ENCODE assay signal across 8 cellular contexts in the genomic region with DNA sequence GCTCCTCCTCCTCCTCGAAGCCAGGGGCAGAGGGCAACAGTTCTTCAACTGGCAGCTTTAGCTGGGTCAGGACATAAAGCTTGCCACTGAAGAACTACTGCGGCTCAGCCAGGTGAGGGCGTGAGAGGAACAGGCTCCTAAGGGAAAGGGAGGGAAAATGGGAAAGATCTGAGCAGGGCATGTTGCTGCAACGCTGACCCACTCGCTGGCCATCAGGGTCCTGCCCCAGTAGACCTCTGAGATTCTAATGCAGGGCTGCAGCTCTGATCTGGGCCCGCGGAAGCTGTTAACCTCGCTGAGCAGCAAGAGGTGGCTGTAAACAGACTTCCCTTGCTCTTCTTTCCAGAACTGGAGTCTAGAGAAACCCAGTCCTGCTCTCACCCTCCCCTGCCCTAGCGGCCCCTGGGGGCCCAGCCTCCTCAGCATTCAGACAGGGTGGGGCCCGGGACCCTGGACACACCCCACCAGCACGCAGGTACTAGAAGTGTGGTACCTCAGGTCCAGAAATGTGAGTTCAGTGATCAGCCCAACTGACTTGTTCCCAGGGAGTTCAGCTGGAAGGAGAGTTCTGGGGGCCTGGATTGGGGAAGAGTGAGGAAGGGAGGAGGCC. TPM values are rescaled to one million over a fixed set of nuclear protein-coding genes. Genes with fewer than 3 reads are reported as not detected.
DNase-seq lines count a peak whose midpoint lies in the region; ATAC-seq and TF ChIP-seq lines count a peak whose summit lies in the region.

No MANE protein-coding gene starts in this region.

- no peak overlapping the region for H3K4me2 ChIP-seq in OCI-LY7 (ENCODE audit: low read length)

- TF ChIP-seq CTCF in heart left ventricle (IDR thresholded peaks at IDR 0.05) (peak in 5 of 12 donors; percentile 13 to 40 (median 37)), OCI-LY7 (conservative IDR thresholded peaks at IDR 0.05; ENCODE audit: low read length) (peak; percentile 65), natural killer cell (IDR thresholded peaks at IDR 0.05) (no peak)

- POLR2A ChIA-PET in OCI-LY7 (lab: Charles Lee): interaction anchor here (1.0 kb wide), 1 partner anchor 289 kb away, joined by 3 read pairs; no protein-coding TSS in a partner anchor

- H3K27me3 Mint-ChIP-seq in natural killer cell (ENCODE audit: low read depth in 2 of 2): peaks cover 0 to 8% of the 10 kb centered on the region in 2 donors

- DNase-seq in heart left ventricle (peak in 1 of 5 donors; percentile 36), cardiac septum (ENCODE audit: low spot score) (no peak), OCI-LY7 (ENCODE audit: low spot score) (no peak), natural killer cell (no peak), foreskin melanocyte (no peak)
- no peak for DNase-seq in stimulated activated CD4-positive, alpha-beta T cell treated with anti-CD3 and anti-CD28 coated beads, Interleukin-2, amount 100 ng/mL, for 48 hours

- 9 to 17% (median 13%) methylated on average over 8 to 11 of the region's 11 CpGs for WGBS in heart left ventricle, 4 donors

- H3K9me3 ChIP-seq in heart left ventricle (no peaks in the 10 kb centered on the region), OCI-LY7 (ENCODE audit: low read length) (no peaks in the 10 kb centered on the region), duodenal mucosa (ENCODE audit: control insufficient read depth in 1 of 2, low read length in 2 of 2) (no peaks in the 10 kb centered on the region)

- peaks cover 8% of the 10 kb centered on the region for H3K36me3 Mint-ChIP-seq in natural killer cell

- H3K4me1 ChIP-seq in heart left ventricle (peaks cover 9 to 75% (median 57%) of the 10 kb centered on the region in 12 donors), OCI-LY7 (ENCODE audit: insufficient read depth, low read length, poor library complexity, severe bottlenecking) (peaks cover 20% of the 10 kb centered on the region), duodenal mucosa (ENCODE audit: control insufficient read depth in 1 of 2, insufficient read depth in 2 of 2, low read length in 2 of 2) (peaks cover 44 to 53% of the 10 kb centered on the region in 2 donors)

- H3K79me2 ChIP-seq in OCI-LY7 (ENCODE audit: insufficient read depth, low read depth, low read length): no peaks in the 10 kb centered on the region

- peaks cover 31 to 58% of the 10 kb centered on the region in 2 donors for H3K4me1 Mint-ChIP-seq in natural killer cell

- no peak overlapping the region for H2AFZ ChIP-seq in OCI-LY7 (ENCODE audit: low read length)

- H3K27ac ChIP-seq in heart left ventricle (peak overlapping the region; percentile 80 to 100 (median 100)), OCI-LY7 (ENCODE audit: low read depth, low read length, poor library complexity, severe bottlenecking) (no peak overlapping the region), duodenal mucosa (ENCODE audit: low read depth, low read length) (peak overlapping the region; percentile 99)

- TF ChIP-seq POLR2A in heart left ventricle (IDR thresholded peaks at IDR 0.05): no peak

- peak overlapping the region; percentile 12 to 100 (median 91) for H3K4me3 ChIP-seq in heart left ventricle
- no peak overlapping the region for H3K4me3 ChIP-seq in OCI-LY7 (ENCODE audit: low read depth, low read length, poor library complexity, severe bottlenecking)
- H3K4me3 ChIP-seq in duodenal mucosa (ENCODE audit: low read depth in 1 of 2, low read length in 2 of 2): peak overlapping the region; percentile 80 to 86

- no peaks in the 10 kb centered on the region for H3K9me3 Mint-ChIP-seq in natural killer cell

- intact Hi-C loops in heart left ventricle (cut with DNase I) (loop anchor here in 8 of 10 donors (1.0 to 10.0 kb wide), 10 partner anchors 29 to 681 kb away; a partner anchor contains a TSS), cardiac septum (cut with DNase I) (loop anchor here (2.0 to 10.0 kb wide), 2 partner anchors 65 to 311 kb away; a partner anchor contains a TSS), OCI-LY7 (cut with micrococcal nuclease; ENCODE audit: unreplicated experiment) (loop anchor here (10.0 kb wide), 1 partner anchor 149 kb away; a partner anchor contains a TSS), natural killer cell (cut with micrococcal nuclease) (loop anchor here (10.0 kb wide), 1 partner anchor 321 kb away; a partner anchor contains a TSS)

- H3K36me3 ChIP-seq in heart left ventricle (peaks cover 0 to 37% (median 32%) of the 10 kb centered on the region in 9 donors), OCI-LY7 (ENCODE audit: insufficient read depth, low read length) (no peaks in the 10 kb centered on the region), duodenal mucosa (ENCODE audit: control insufficient read depth in 1 of 2, insufficient read depth in 2 of 2, low read length in 2 of 2) (peaks cover 19 to 20% of the 10 kb centered on the region in 2 donors)

- H3K27ac Mint-ChIP-seq in natural killer cell: peak overlapping the region in 1 of 2 donors; percentile 80

- no peaks in the 10 kb centered on the region for H4K20me1 ChIP-seq in OCI-LY7 (ENCODE audit: insufficient read depth, low read length)

- peak overlapping the region; percentile 73 for H3K4me3 Mint-ChIP-seq in natural killer cell

- CTCF ChIA-PET in OCI-LY7 (lab: Charles Lee; ENCODE audit: unreplicated experiment): no interaction called here

- H3K27me3 ChIP-seq in heart left ventricle (no peaks in the 10 kb centered on the region), duodenal mucosa (ENCODE audit: control insufficient read depth in 1 of 2, insufficient read depth in 2 of 2, low read length in 2 of 2) (no peaks in the 10 kb centered on the region)

- no TSS peak for BruUV-seq in OCI-LY7 (replicated peaks; lab: Mats Ljungman, UMichigan)

- peak overlapping the region; percentile 60 to 73 for H3K9ac ChIP-seq in duodenal mucosa (ENCODE audit: low read depth in 1 of 2, low read length in 2 of 2)

- H3K9me2 ChIP-seq in OCI-LY7 (ENCODE audit: insufficient read depth, low read length): no peaks in the 10 kb centered on the region

- ATAC-seq in heart left ventricle: no peak
- no peak for ATAC-seq in natural killer cell
- ATAC-seq in HG03175 (IDR thresholded peaks at IDR 0.05; ENCODE audit: unreplicated experiment): no peak

RNA-seq across cellular contexts. Expression of a gene that starts 3.8 kb away (rescaled TPM):
- total RNA-seq in heart left ventricle (1 to 10 TPM; 1.5 to 6.1 (median 2.3) TPM), cardiac septum (2.6 TPM), OCI-LY7 (2022) (not detected in 2 replicates), natural killer cell (under 1 TPM; 0.18 to 0.28 (median 0.28) TPM)
- 1 to 10 TPM; 1.5 to 3.3 TPM for polyA plus RNA-seq in heart left ventricle
- total RNA-seq in OCI-LY7 (2014; rRNA removed; shearing (Covaris generic)): not detected in 2 replicates

RNA-seq across cellular contexts. Expression of a gene that starts 10.5 kb away (rescaled TPM):
- total RNA-seq in heart left ventricle (10 to 100 TPM in 4 of 9 donors, 1 to 10 TPM in 5; 7.2 to 29.0 (median 9.3) TPM), cardiac septum (7.2 TPM), OCI-LY7 (2022) (23.5 and 24.4 TPM in 2 replicates), natural killer cell (10 to 100 TPM; 40.8 to 54.2 (median 46.2) TPM)
- 10 to 100 TPM in 1 of 2 donors, 1 to 10 TPM in 1; 9.1 to 12.5 TPM for polyA plus RNA-seq in heart left ventricle
- total RNA-seq in OCI-LY7 (2014; rRNA removed; shearing (Covaris generic)): 12.2 and 19.1 TPM in 2 replicates

RNA-seq across cellular contexts. Expression of a gene that starts 28.7 kb away (rescaled TPM):
- total RNA-seq in heart left ventricle (1 to 10 TPM in 2 of 9 donors, under 1 TPM in 6, not detected in 1; 0.25 to 1.8 (median 0.77) TPM), cardiac septum (1.2 TPM), OCI-LY7 (2022) (0.76 and 1.0 TPM in 2 replicates), natural killer cell (under 1 TPM; 0.47 to 0.84 (median 0.48) TPM)
- 1 to 10 TPM in 1 of 2 donors, under 1 TPM in 1; 0.65 to 1.4 TPM for polyA plus RNA-seq in heart left ventricle
- 0.38 and 0.93 TPM in 2 replicates for total RNA-seq in OCI-LY7 (2014; rRNA removed; shearing (Covaris generic))

RNA-seq across cellular contexts. Expression of a gene that starts 29.3 kb away (rescaled TPM):
- total RNA-seq in heart left ventricle (100 to 1,000 TPM; 119 to 195 (median 174) TPM), cardiac septum (162 TPM), OCI-LY7 (2022) (404 and 427 TPM in 2 replicates), natural killer cell (100 to 1,000 TPM; 475 to 508 (median 480) TPM)
- 10 to 100 TPM; 70.1 to 98.1 TPM for polyA plus RNA-seq in heart left ventricle
- 108 and 162 TPM in 2 replicates for total RNA-seq in OCI-LY7 (2014; rRNA removed; shearing (Covaris generic))

RNA-seq across cellular contexts. Expression of a gene that starts 47.9 kb away (rescaled TPM):
- total RNA-seq in heart left ventricle: 100 to 1,000 TPM in 5 of 9 donors, 10 to 100 TPM in 4; 67.5 to 460 (median 103) TPM
- polyA plus RNA-seq in heart left ventricle: 100 to 1,000 TPM; 101 to 125 TPM
- 163 TPM for total RNA-seq in cardiac septum
- not detected in 2 replicates for total RNA-seq in OCI-LY7 (2014; rRNA removed; shearing (Covaris generic))
- total RNA-seq in OCI-LY7 (2022): not detected in 2 replicates
- 1 to 10 TPM in 2 of 3 donors, not detected in 1; 1.0 to 2.1 TPM for total RNA-seq in natural killer cell
